14 cellular contexts compared by ENCODE assay signal in genomic region chr7:101913876-101914275, GRCh38.
DNase-seq lines count a peak whose midpoint lies in the region; ATAC-seq and TF ChIP-seq lines count a peak whose summit lies in the region.
"Had no signal": no experiment of that assay in that cellular context is flagged by ENCODE, and none has a peak within 500 bp of the region (broad histone marks: within the 10 kb centered on the region; RNA-seq: fewer than 3 reads in every experiment).

No MANE protein-coding gene starts in this region.

- peak overlapping the region; percentile 0 for H3K27ac Mint-ChIP-seq in chondrocyte (ENCODE audit: unreplicated experiment)

- ATAC-seq in Right ventricle myocardium inferior: no peak
- no peak for ATAC-seq in GM19324 (IDR thresholded peaks at IDR 0.05; ENCODE audit: low FRiP score, unreplicated experiment)

- H3K36me3 ChIP-seq in left ventricle myocardium inferior (peaks cover 31% of the 10 kb centered on the region), mesodermal cell (ENCODE audit: control insufficient read depth, insufficient read depth, low read length) (peaks cover 38% of the 10 kb centered on the region), uterus (no peaks in the 10 kb centered on the region), adrenal gland (replicated peaks in 1 of 2) (peaks cover 0 to 19% of the 10 kb centered on the region in 2 donors)

- peaks cover 51% of the 10 kb centered on the region for H3K4me1 ChIP-seq in left ventricle myocardium inferior
- H3K4me1 ChIP-seq in mesodermal cell (ENCODE audit: control insufficient read depth, insufficient read depth, low read length, poor library complexity, severe bottlenecking): peaks cover 24% of the 10 kb centered on the region
- H3K4me1 ChIP-seq in uterus: peaks cover 10 to 11% of the 10 kb centered on the region in 2 donors
- H3K4me1 ChIP-seq in adrenal gland (replicated peaks in 1 of 2): no peaks in the 10 kb centered on the region
- H3K4me1 ChIP-seq: SJSA1 had no signal

- no peaks in the 10 kb centered on the region for H3K27me3 Mint-ChIP-seq in chondrocyte (ENCODE audit: low read depth)
- H3K27me3 Mint-ChIP-seq: central memory CD8-positive, alpha-beta T cell had no signal

- WGBS in mesodermal cell (ENCODE audit: insufficient coverage in 2 of 2), 2 experiments: 90 to 94% methylated on average over 3 to 6 of the region's 7 CpGs
- WGBS in adrenal gland, 4 donors: 56 to 74% (median 62%) methylated on average over 7 of the region's 7 CpGs

- peaks cover 23% of the 10 kb centered on the region for H3K4me1 Mint-ChIP-seq in chondrocyte (ENCODE audit: low read depth)

- H3K27me3 ChIP-seq in left ventricle myocardium inferior (ENCODE audit: low read depth) (no peaks in the 10 kb centered on the region), uterus (no peaks in the 10 kb centered on the region), adrenal gland (no peaks in the 10 kb centered on the region)
- H3K27me3 ChIP-seq: SJSA1 had no signal

- H3K4me3 Mint-ChIP-seq in chondrocyte (ENCODE audit: unreplicated experiment): no peak overlapping the region
- H3K4me3 Mint-ChIP-seq: central memory CD8-positive, alpha-beta T cell had no signal

- peaks cover 6% of the 10 kb centered on the region for H3K36me3 Mint-ChIP-seq in chondrocyte (ENCODE audit: low read depth)

- no peak for DNase-seq in left ventricle myocardium inferior
- DNase-seq in Right ventricle myocardium inferior (ENCODE audit: missing footprints): no peak
- DNase-seq in chondrocyte (ENCODE audit: low spot score): no peak
- no peak for DNase-seq in uterus
- DNase-seq in adrenal gland: no peak
- DNase-seq in NOMO-1 (lab: John Stamatoyannopoulos, UW; ENCODE audit: unreplicated experiment in 2 of 2): no peak
- DNase-seq: activated CD4-positive, alpha-beta T cell treated with anti-CD3 and anti-CD28 coated beads for 1 hour; MM.1S; NCI-H69 had no signal

- H3K9me3 ChIP-seq in left ventricle myocardium inferior (replicated peaks): no peaks in the 10 kb centered on the region
- H3K9me3 ChIP-seq in mesodermal cell (ENCODE audit: control insufficient read depth, low read length): no peaks in the 10 kb centered on the region
- H3K9me3 ChIP-seq in uterus: no peaks in the 10 kb centered on the region
- H3K9me3 ChIP-seq in adrenal gland (replicated peaks in 1 of 3): no peaks in the 10 kb centered on the region
- H3K9me3 ChIP-seq: SJSA1 had no signal

- H3K27ac ChIP-seq in left ventricle myocardium inferior (replicated peaks): peak overlapping the region; percentile 87
- H3K27ac ChIP-seq in mesodermal cell (ENCODE audit: low read depth, low read length, severe bottlenecking): peak overlapping the region; percentile 29
- H3K27ac ChIP-seq in uterus: peak overlapping the region; percentile 87 to 91
- H3K27ac ChIP-seq in adrenal gland: no peak overlapping the region
- H3K27ac ChIP-seq: SJSA1 had no signal

- no peaks in the 10 kb centered on the region for H3K9me3 Mint-ChIP-seq in chondrocyte (ENCODE audit: low read depth)
- H3K9me3 Mint-ChIP-seq: central memory CD8-positive, alpha-beta T cell had no signal

- TF ChIP-seq CTCF in left ventricle myocardium inferior (IDR thresholded peaks at IDR 0.05; ENCODE audit: borderline replicate concordance): no peak
- no peak for TF ChIP-seq CTCF in chondrocyte (IDR thresholded peaks at IDR 0.05)
- no peak for TF ChIP-seq CTCF in uterus (IDR thresholded peaks at IDR 0.05)
- TF ChIP-seq CTCF in adrenal gland (IDR thresholded peaks at IDR 0.05): no peak

- TF ChIP-seq POLR2A in uterus (IDR thresholded peaks at IDR 0.05): no peak
- TF ChIP-seq POLR2A in adrenal gland (IDR thresholded peaks at IDR 0.05): no peak

- peak overlapping the region; percentile 35 for H3K4me3 ChIP-seq in left ventricle myocardium inferior
- no peak overlapping the region for H3K4me3 ChIP-seq in mesodermal cell (ENCODE audit: extremely low read depth, insufficient read depth, low read length, poor library complexity, severe bottlenecking)
- H3K4me3 ChIP-seq in uterus: peak overlapping the region; percentile 19 to 27
- H3K4me3 ChIP-seq in adrenal gland: no peak overlapping the region
- H3K4me3 ChIP-seq: lung, SJSA1 had no signal

- intact Hi-C loops in left ventricle myocardium inferior (cut with micrococcal nuclease) (no loop called here), Right ventricle myocardium inferior (cut with DNase I) (no loop called here), uterus (cut with DNase I; ENCODE audit: low total_unique reads) (no loop called here), adrenal gland (cut with DNase I) (no loop called here)

Comparison
In these comparisons a context has a peak if more than half of its experiments do, and no peak if none do; other contexts are left out.
1. H3K27ac ChIP-seq: peak in left ventricle myocardium inferior (single experiment), mesodermal cell (single experiment) and uterus (2 of 2); none in adrenal gland (0 of 5).
2. H3K4me3 ChIP-seq: peak in left ventricle myocardium inferior (single experiment) and uterus (2 of 2); none in mesodermal cell (single experiment) and adrenal gland (0 of 4).